ENCODE assay signal across 11 cellular contexts in the genomic region with DNA sequence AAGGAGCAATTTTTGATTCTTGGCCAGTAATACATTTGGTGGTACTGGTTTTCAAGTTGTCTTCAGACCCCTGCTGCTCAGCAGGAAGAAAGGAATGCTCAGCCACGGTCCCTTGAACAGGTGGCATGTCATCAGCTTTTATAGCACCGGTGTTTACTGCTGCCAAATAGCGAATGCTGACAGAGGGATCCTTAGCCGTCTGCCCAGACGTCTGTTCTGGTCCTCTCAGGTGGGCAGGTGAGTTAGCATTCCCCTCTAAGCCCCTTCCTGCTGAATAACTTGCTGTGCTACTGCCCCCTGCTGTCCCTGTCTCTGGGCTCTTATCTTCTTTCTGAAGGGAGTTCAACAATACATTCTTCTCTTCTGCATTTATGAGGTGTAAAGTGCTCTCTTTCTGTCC. TPM values are rescaled to one million over a fixed set of nuclear protein-coding genes. Genes with fewer than 3 reads are reported as not detected.
A peak's percentile ranks its signal among the peaks of the same experiment; 100 is the strongest.
DNase-seq lines count a peak whose midpoint lies in the region; ATAC-seq and TF ChIP-seq lines count a peak whose summit lies in the region.
"Had no signal": no experiment of that assay in that cellular context is flagged by ENCODE, and none has a peak within 500 bp of the region (broad histone marks: within the 10 kb centered on the region; RNA-seq: fewer than 3 reads in every experiment).

No MANE protein-coding gene starts in this region.

- peaks cover 0 to 91% (median 0%) of the 10 kb centered on the region in 3 donors for H3K36me3 ChIP-seq in Peyer's patch

- no peak overlapping the region for H3K4me3 ChIP-seq in Peyer's patch
- H3K4me3 ChIP-seq: heart right ventricle, MG63 had no signal

- no peaks in the 10 kb centered on the region for H3K27me3 Mint-ChIP-seq in nephron progenitor cell (ENCODE audit: low read depth, poor library complexity)
- no peaks in the 10 kb centered on the region for H3K27me3 Mint-ChIP-seq in activated CD4-positive, alpha-beta memory T cell treated with anti-CD3 and anti-CD28 coated beads, Interleukin-2, amount 10 ng/mL, durations not matched to agents 7 days and 5 days
- no peaks in the 10 kb centered on the region for H3K27me3 Mint-ChIP-seq in activated T-cell treated with anti-CD3 and anti-CD28 coated beads, Interleukin-2, amount 50 U/mL, for 24 hours
- H3K27me3 Mint-ChIP-seq: stimulated activated memory B cell treated with anti-CD40 and anti-IgM and Interleukin-4, amounts not matched to agents 10 μg/mL and 1 μg/mL and 100 μg/mL, for 72 hours had no signal

- no peak overlapping the region for H3K4me3 Mint-ChIP-seq in nephron progenitor cell
- no peak overlapping the region for H3K4me3 Mint-ChIP-seq in activated CD4-positive, alpha-beta memory T cell treated with anti-CD3 and anti-CD28 coated beads, Interleukin-2, amount 10 ng/mL, durations not matched to agents 7 days and 5 days
- no peak overlapping the region for H3K4me3 Mint-ChIP-seq in activated T-cell treated with anti-CD3 and anti-CD28 coated beads, Interleukin-2, amount 50 U/mL, for 24 hours
- H3K4me3 Mint-ChIP-seq: stimulated activated memory B cell treated with anti-CD40 and anti-IgM and Interleukin-4, amounts not matched to agents 10 μg/mL and 1 μg/mL and 100 μg/mL, for 72 hours had no signal

- H3K36me3 Mint-ChIP-seq in nephron progenitor cell (ENCODE audit: low read depth): peaks cover 69% of the 10 kb centered on the region
- peaks cover 55% of the 10 kb centered on the region for H3K36me3 Mint-ChIP-seq in activated CD4-positive, alpha-beta memory T cell treated with anti-CD3 and anti-CD28 coated beads, Interleukin-2, amount 10 ng/mL, durations not matched to agents 7 days and 5 days (ENCODE audit: low read depth)
- peaks cover 95% of the 10 kb centered on the region for H3K36me3 Mint-ChIP-seq in activated T-cell treated with anti-CD3 and anti-CD28 coated beads, Interleukin-2, amount 50 U/mL, for 24 hours (ENCODE audit: low read depth)

- H3K4me1 Mint-ChIP-seq in nephron progenitor cell: no peaks in the 10 kb centered on the region
- H3K4me1 Mint-ChIP-seq in activated CD4-positive, alpha-beta memory T cell treated with anti-CD3 and anti-CD28 coated beads, Interleukin-2, amount 10 ng/mL, durations not matched to agents 7 days and 5 days: peaks cover 19% of the 10 kb centered on the region
- no peaks in the 10 kb centered on the region for H3K4me1 Mint-ChIP-seq in activated T-cell treated with anti-CD3 and anti-CD28 coated beads, Interleukin-2, amount 50 U/mL, for 24 hours (ENCODE audit: low read depth)

- peak; percentile 12 for TF ChIP-seq CTCF in nephron progenitor cell (IDR thresholded peaks at IDR 0.05)
- no peak for TF ChIP-seq CTCF in Peyer's patch (IDR thresholded peaks at IDR 0.05)

- no peaks in the 10 kb centered on the region for H3K9me3 ChIP-seq in Peyer's patch
- H3K9me3 ChIP-seq: heart right ventricle, MG63 had no signal

- H3K27ac ChIP-seq in Peyer's patch: no peak overlapping the region
- H3K27ac ChIP-seq: heart right ventricle had no signal

- peak; percentile 41 for DNase-seq in D341Med (ENCODE audit: low spot score)
- peak; percentile 7 for DNase-seq in HK-2 (ENCODE audit: unreplicated experiment)
- peak; percentile 75 for DNase-seq in cerebellar cortex (ENCODE audit: low spot score)
- peak; percentile 25 for DNase-seq in nephron progenitor cell
- no peak for DNase-seq in Peyer's patch
- DNase-seq in activated CD4-positive, alpha-beta memory T cell treated with anti-CD3 and anti-CD28 coated beads, Interleukin-2, amount 10 ng/mL, durations not matched to agents 7 days and 5 days: no peak
- no peak for DNase-seq in activated T-cell treated with anti-CD3 and anti-CD28 coated beads, Interleukin-2, amount 50 U/mL, for 24 hours
- DNase-seq: heart right ventricle, MG63 had no signal

- POLR2A ChIA-PET in activated CD4-positive, alpha-beta memory T cell treated with anti-CD3 and anti-CD28 coated beads, Interleukin-2, amount 10 ng/mL, durations not matched to agents 7 days and 5 days (lab: Charles Lee): no interaction called here

- peaks cover 0 to 4% (median 0%) of the 10 kb centered on the region in 4 donors for H3K4me1 ChIP-seq in Peyer's patch

- no peak for ATAC-seq in GM18909 (IDR thresholded peaks at IDR 0.05; ENCODE audit: poor library complexity, unreplicated experiment)
- ATAC-seq: heart right ventricle; stimulated activated memory B cell treated with anti-CD40 and anti-IgM and Interleukin-4, amounts not matched to agents 10 μg/mL and 1 μg/mL and 100 μg/mL, for 72 hours had no signal

- no peak overlapping the region for H3K27ac Mint-ChIP-seq in nephron progenitor cell
- no peak overlapping the region for H3K27ac Mint-ChIP-seq in activated CD4-positive, alpha-beta memory T cell treated with anti-CD3 and anti-CD28 coated beads, Interleukin-2, amount 10 ng/mL, durations not matched to agents 7 days and 5 days
- no peak overlapping the region for H3K27ac Mint-ChIP-seq in activated T-cell treated with anti-CD3 and anti-CD28 coated beads, Interleukin-2, amount 50 U/mL, for 24 hours
- H3K27ac Mint-ChIP-seq: stimulated activated memory B cell treated with anti-CD40 and anti-IgM and Interleukin-4, amounts not matched to agents 10 μg/mL and 1 μg/mL and 100 μg/mL, for 72 hours had no signal

- H3K27me3 ChIP-seq in Peyer's patch: no peaks in the 10 kb centered on the region
- H3K27me3 ChIP-seq: heart right ventricle, MG63 had no signal

- TF ChIP-seq POLR2A in Peyer's patch (IDR thresholded peaks at IDR 0.05): no peak

- H3K9me3 Mint-ChIP-seq in nephron progenitor cell: no peaks in the 10 kb centered on the region
- H3K9me3 Mint-ChIP-seq in activated CD4-positive, alpha-beta memory T cell treated with anti-CD3 and anti-CD28 coated beads, Interleukin-2, amount 10 ng/mL, durations not matched to agents 7 days and 5 days: no peaks in the 10 kb centered on the region
- no peaks in the 10 kb centered on the region for H3K9me3 Mint-ChIP-seq in activated T-cell treated with anti-CD3 and anti-CD28 coated beads, Interleukin-2, amount 50 U/mL, for 24 hours

- CTCF ChIA-PET in activated CD4-positive, alpha-beta memory T cell treated with anti-CD3 and anti-CD28 coated beads, Interleukin-2, amount 10 ng/mL, durations not matched to agents 7 days and 5 days (lab: Charles Lee): no interaction called here

RNA-seq across cellular contexts. Expression of gene BOD1L1, which starts 28.4 kb away (rescaled TPM):
- 100 to 1,000 TPM in 1 of 4 donors, 10 to 100 TPM in 3; 41.0 to 113 (median 49.2) TPM for total RNA-seq in Peyer's patch
- total RNA-seq in activated CD4-positive, alpha-beta memory T cell treated with anti-CD3 and anti-CD28 coated beads, Interleukin-2, amount 10 ng/mL, durations not matched to agents 7 days and 5 days: 10 to 100 TPM; 32.2 to 34.8 TPM

RNA-seq across cellular contexts. Expression of gene NKX3-2, which starts 54.9 kb away (rescaled TPM):
- 1 to 10 TPM in 1 of 4 donors, under 1 TPM in 1, not detected in 2; 0.54 to 1.3 TPM for total RNA-seq in Peyer's patch
- total RNA-seq in activated CD4-positive, alpha-beta memory T cell treated with anti-CD3 and anti-CD28 coated beads, Interleukin-2, amount 10 ng/mL, durations not matched to agents 7 days and 5 days: not detected
- total RNA-seq: heart right ventricle had no signal

Comparison
In these comparisons a context has a peak if more than half of its experiments do, and no peak if none do; other contexts are left out.
1. DNase-seq: peak in D341Med (single experiment), HK-2 (single experiment), cerebellar cortex (single experiment) and nephron progenitor cell (single experiment); none in Peyer's patch (0 of 3), activated CD4-positive, alpha-beta memory T cell treated with anti-CD3 and anti-CD28 coated beads, Interleukin-2, amount 10 ng/mL, durations not matched to agents 7 days and 5 days (single experiment) and activated T-cell treated with anti-CD3 and anti-CD28 coated beads, Interleukin-2, amount 50 U/mL, for 24 hours (single experiment).